8 cellular contexts compared by ENCODE assay signal in genomic region chr7:94620703-94621118, GRCh38. TPM values are rescaled to one million over a fixed set of nuclear protein-coding genes. Genes with fewer than 3 reads are reported as not detected.
DNase-seq lines count a peak whose midpoint lies in the region; ATAC-seq and TF ChIP-seq lines count a peak whose summit lies in the region.

No MANE protein-coding gene starts in this region.

- no peaks in the 10 kb centered on the region for H3K27me3 ChIP-seq in heart left ventricle

- WGBS in heart left ventricle, 4 donors = 7 to 14% (median 12%) methylated on average over 2 of the region's 2 CpGs

- peak; percentile 73 for DNase-seq in AG08396 (ENCODE audit: low spot score)
- DNase-seq in NOMO-1 treated with DMSO at 0.1 percent for 48 hours (lab: John Stamatoyannopoulos, UW; ENCODE audit: unreplicated experiment) = peak; percentile 99
- DNase-seq in activated T-helper 2 cell treated with anti-CD3 and anti-CD28 coated beads, Interferon-gamma antibody, Interleukin-2, Interleukin-4, amounts not matched to agents 10 μg/mL and 5 μg/mL and 100 μg/mL, durations not matched to agents 14 hours and 24 hours and 36 hours (ENCODE audit: low spot score) = peak; percentile 20
- DNase-seq in heart left ventricle = peak; percentile 71 to 90 (median 77)
- DNase-seq in skeletal muscle cell (ENCODE audit: low read depth) = peak; percentile 93
- DNase-seq in effector CD8-positive, alpha-beta T cell (lab: John Stamatoyannopoulos, UW) = no peak

- H3K36me3 ChIP-seq in heart left ventricle = peaks cover 0 to 15% (median 0%) of the 10 kb centered on the region in 9 donors

- H3K27ac Mint-ChIP-seq in activated T-helper 2 cell treated with anti-CD3 and anti-CD28 coated beads, Interferon-gamma antibody, Interleukin-2, Interleukin-4, amounts not matched to agents 10 μg/mL and 5 μg/mL and 100 μg/mL, durations not matched to agents 14 hours and 24 hours and 36 hours = peak overlapping the region; percentile 40

- no peaks in the 10 kb centered on the region for H3K9me3 Mint-ChIP-seq in activated T-helper 2 cell treated with anti-CD3 and anti-CD28 coated beads, Interferon-gamma antibody, Interleukin-2, Interleukin-4, amounts not matched to agents 10 μg/mL and 5 μg/mL and 100 μg/mL, durations not matched to agents 14 hours and 24 hours and 36 hours

- no peak for TF ChIP-seq CTCF in heart left ventricle (IDR thresholded peaks at IDR 0.05)

- H3K4me3 ChIP-seq in heart left ventricle = no peak overlapping the region
- H3K4me3 ChIP-seq in skeletal muscle cell (ENCODE audit: low read depth, low read length) = no peak overlapping the region

- no peak overlapping the region for H3K4me3 Mint-ChIP-seq in activated T-helper 2 cell treated with anti-CD3 and anti-CD28 coated beads, Interferon-gamma antibody, Interleukin-2, Interleukin-4, amounts not matched to agents 10 μg/mL and 5 μg/mL and 100 μg/mL, durations not matched to agents 14 hours and 24 hours and 36 hours (ENCODE audit: low read depth)

- no peaks in the 10 kb centered on the region for H3K36me3 Mint-ChIP-seq in activated T-helper 2 cell treated with anti-CD3 and anti-CD28 coated beads, Interferon-gamma antibody, Interleukin-2, Interleukin-4, amounts not matched to agents 10 μg/mL and 5 μg/mL and 100 μg/mL, durations not matched to agents 14 hours and 24 hours and 36 hours (ENCODE audit: low read depth)

- H3K27ac ChIP-seq in heart left ventricle = peak overlapping the region in 9 of 12 donors; percentile 31 to 74 (median 51)

- no peaks in the 10 kb centered on the region for H3K9me3 ChIP-seq in heart left ventricle

- H3K4me1 ChIP-seq in heart left ventricle = peaks cover 0 to 15% (median 9%) of the 10 kb centered on the region in 12 donors

- TF ChIP-seq POLR2A in heart left ventricle (IDR thresholded peaks at IDR 0.05) = no peak

- ATAC-seq in GM18870 (IDR thresholded peaks at IDR 0.05; ENCODE audit: unreplicated experiment) (peak; percentile 100), HG03045 (IDR thresholded peaks at IDR 0.05; ENCODE audit: unreplicated experiment) (peak; percentile 99), heart left ventricle (peak; percentile 98 to 100 (median 100))

- H3K4me1 Mint-ChIP-seq in activated T-helper 2 cell treated with anti-CD3 and anti-CD28 coated beads, Interferon-gamma antibody, Interleukin-2, Interleukin-4, amounts not matched to agents 10 μg/mL and 5 μg/mL and 100 μg/mL, durations not matched to agents 14 hours and 24 hours and 36 hours (ENCODE audit: low read depth) = peaks cover 10% of the 10 kb centered on the region

- intact Hi-C loops in activated T-helper 2 cell treated with anti-CD3 and anti-CD28 coated beads, Interferon-gamma antibody, Interleukin-2, Interleukin-4, amounts not matched to agents 10 μg/mL and 5 μg/mL and 100 μg/mL, durations not matched to agents 14 hours and 24 hours and 36 hours (cut with micrococcal nuclease) = loop anchor here (2.0 to 5.0 kb wide), 2 partner anchors 34 to 108 kb away; no protein-coding TSS in a partner anchor
- intact Hi-C loops in heart left ventricle (cut with DNase I) = no loop called here

- peaks cover 5% of the 10 kb centered on the region for H3K27me3 Mint-ChIP-seq in activated T-helper 2 cell treated with anti-CD3 and anti-CD28 coated beads, Interferon-gamma antibody, Interleukin-2, Interleukin-4, amounts not matched to agents 10 μg/mL and 5 μg/mL and 100 μg/mL, durations not matched to agents 14 hours and 24 hours and 36 hours (ENCODE audit: low read depth)

RNA-seq across cellular contexts. Expression of gene SGCE, which starts 35.2 kb away (rescaled TPM):
- 2.0 and 2.5 TPM in 2 replicates for total RNA-seq in activated T-helper 2 cell treated with anti-CD3 and anti-CD28 coated beads, Interferon-gamma antibody, Interleukin-2, Interleukin-4, amounts not matched to agents 10 μg/mL and 5 μg/mL and 100 μg/mL, durations not matched to agents 14 hours and 24 hours and 36 hours
- 10 to 100 TPM; 14.3 to 40.2 (median 27.2) TPM for total RNA-seq in heart left ventricle
- polyA plus RNA-seq in heart left ventricle = 10 to 100 TPM in 1 of 2 donors, 1 to 10 TPM in 1; 10.0 to 15.5 TPM
